Comparison of ENCODE assay signal across 18 cellular contexts in the genomic region with DNA sequence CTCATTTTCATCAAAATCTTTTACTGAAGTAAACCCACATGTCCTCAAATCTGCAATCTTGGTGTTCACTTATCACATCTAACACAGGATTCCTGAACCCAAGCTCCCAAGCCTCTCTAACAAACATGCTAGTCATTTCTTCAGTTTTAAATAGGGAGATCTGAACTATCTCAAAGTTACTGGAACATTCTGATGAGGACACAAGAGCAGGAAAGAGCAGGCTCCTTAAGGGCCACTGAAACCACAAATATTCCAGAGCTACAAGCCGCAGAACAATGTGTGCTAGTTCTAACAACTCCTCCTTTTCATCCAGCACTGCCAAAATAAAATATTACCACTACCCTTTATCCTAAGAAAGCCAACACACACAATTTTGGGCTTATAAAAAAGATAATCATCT. TPM values are rescaled to one million over a fixed set of nuclear protein-coding genes. Genes with fewer than 3 reads are reported as not detected.
A peak's percentile ranks its signal among the peaks of the same experiment; 100 is the strongest.
DNase-seq lines count a peak whose midpoint lies in the region; ATAC-seq and TF ChIP-seq lines count a peak whose summit lies in the region.
"Had no signal": no experiment of that assay in that cellular context is flagged by ENCODE, and none has a peak within 500 bp of the region (broad histone marks: within the 10 kb centered on the region; RNA-seq: fewer than 3 reads in every experiment).

No MANE protein-coding gene starts in this region.

- H3K4me3 Mint-ChIP-seq in activated T-helper 2 cell treated with anti-CD3 and anti-CD28 coated beads, Interferon-gamma antibody, Interleukin-2, Interleukin-4, amounts not matched to agents 10 μg/mL and 5 μg/mL and 100 μg/mL, durations not matched to agents 14 hours and 24 hours and 36 hours (ENCODE audit: low read depth): no peak overlapping the region
- H3K4me3 Mint-ChIP-seq: activated CD4-positive, alpha-beta memory T cell treated with anti-CD3 and anti-CD28 coated beads for 36 hours; nephron; stimulated activated naive B cell treated with anti-CD40 and anti-IgM and Interleukin-4, amounts not matched to agents 10 μg/mL and 1 μg/mL and 100 μg/mL, for 72 hours; T-cell had no signal

- no peaks in the 10 kb centered on the region for H3K27me3 Mint-ChIP-seq in activated T-helper 2 cell treated with anti-CD3 and anti-CD28 coated beads, Interferon-gamma antibody, Interleukin-2, Interleukin-4, amounts not matched to agents 10 μg/mL and 5 μg/mL and 100 μg/mL, durations not matched to agents 14 hours and 24 hours and 36 hours (ENCODE audit: low read depth)
- H3K27me3 Mint-ChIP-seq: activated CD4-positive, alpha-beta memory T cell treated with anti-CD3 and anti-CD28 coated beads for 36 hours; stimulated activated naive B cell treated with anti-CD40 and anti-IgM and Interleukin-4, amounts not matched to agents 10 μg/mL and 1 μg/mL and 100 μg/mL, for 72 hours; T-cell had no signal

- intact Hi-C loops in Right ventricle myocardium inferior (cut with DNase I): no loop called here
- intact Hi-C loops in cardiac septum (cut with DNase I): no loop called here
- intact Hi-C loops in posterior vena cava (cut with DNase I): no loop called here
- intact Hi-C loops in activated T-helper 2 cell treated with anti-CD3 and anti-CD28 coated beads, Interferon-gamma antibody, Interleukin-2, Interleukin-4, amounts not matched to agents 10 μg/mL and 5 μg/mL and 100 μg/mL, durations not matched to agents 14 hours and 24 hours and 36 hours (cut with micrococcal nuclease): no loop called here

- no peak overlapping the region for H3K4me3 ChIP-seq in fibroblast of mammary gland (ENCODE audit: control insufficient read depth, low read depth, low read length)
- H3K4me3 ChIP-seq: K562 had no signal

- DNase-seq in Right ventricle myocardium inferior (ENCODE audit: missing footprints) (no peak), cardiac septum (ENCODE audit: low spot score) (no peak), fibroblast of mammary gland (ENCODE audit: low read depth) (peak; percentile 94), non-pigmented ciliary epithelial cell (ENCODE audit: low read depth) (peak; percentile 94), posterior vena cava (ENCODE audit: low spot score) (no peak), NCI-H82 (lab: John Stamatoyannopoulos, UW) (no peak)
- DNase-seq in activated T-helper 2 cell treated with anti-CD3 and anti-CD28 coated beads, Interferon-gamma antibody, Interleukin-2, Interleukin-4, amounts not matched to agents 10 μg/mL and 5 μg/mL and 100 μg/mL, durations not matched to agents 14 hours and 24 hours and 36 hours (ENCODE audit: low spot score): no peak
- DNase-seq: 8988T; activated CD4-positive, alpha-beta memory T cell treated with anti-CD3 and anti-CD28 coated beads for 36 hours; activated naive CD4-positive, alpha-beta T cell treated with anti-CD3 and anti-CD28 coated beads, Interleukin-2, amount 50 U/mL, for 16 hours; DMS153; effector CD8-positive, alpha-beta T cell; NCI-H2081 treated with DMSO at 0.1 percent for 48 hours; stimulated activated naive B cell treated with anti-CD40 and anti-IgM and Interleukin-4, amounts not matched to agents 10 μg/mL and 1 μg/mL and 100 μg/mL, for 72 hours; T-cell had no signal

- no peak overlapping the region for H3K27ac Mint-ChIP-seq in activated T-helper 2 cell treated with anti-CD3 and anti-CD28 coated beads, Interferon-gamma antibody, Interleukin-2, Interleukin-4, amounts not matched to agents 10 μg/mL and 5 μg/mL and 100 μg/mL, durations not matched to agents 14 hours and 24 hours and 36 hours
- H3K27ac Mint-ChIP-seq: activated CD4-positive, alpha-beta memory T cell treated with anti-CD3 and anti-CD28 coated beads for 36 hours; nephron; stimulated activated naive B cell treated with anti-CD40 and anti-IgM and Interleukin-4, amounts not matched to agents 10 μg/mL and 1 μg/mL and 100 μg/mL, for 72 hours; T-cell had no signal

- TF ChIP-seq CTCF in fibroblast of mammary gland (conservative IDR thresholded peaks at IDR 0.05; ENCODE audit: control insufficient read depth, insufficient read depth, low read depth, low read length): no peak

- ATAC-seq in Right ventricle myocardium inferior: peak; percentile 84
- ATAC-seq in HG03439 (IDR thresholded peaks at IDR 0.05; ENCODE audit: unreplicated experiment): no peak
- ATAC-seq: K562; stimulated activated naive B cell treated with anti-CD40 and anti-IgM and Interleukin-4, amounts not matched to agents 10 μg/mL and 1 μg/mL and 100 μg/mL, for 72 hours; T-cell had no signal

- H3K36me3 Mint-ChIP-seq in activated T-helper 2 cell treated with anti-CD3 and anti-CD28 coated beads, Interferon-gamma antibody, Interleukin-2, Interleukin-4, amounts not matched to agents 10 μg/mL and 5 μg/mL and 100 μg/mL, durations not matched to agents 14 hours and 24 hours and 36 hours (ENCODE audit: low read depth): no peaks in the 10 kb centered on the region

- H3K9me3 Mint-ChIP-seq in activated T-helper 2 cell treated with anti-CD3 and anti-CD28 coated beads, Interferon-gamma antibody, Interleukin-2, Interleukin-4, amounts not matched to agents 10 μg/mL and 5 μg/mL and 100 μg/mL, durations not matched to agents 14 hours and 24 hours and 36 hours: no peaks in the 10 kb centered on the region

- H3K4me1 Mint-ChIP-seq in activated T-helper 2 cell treated with anti-CD3 and anti-CD28 coated beads, Interferon-gamma antibody, Interleukin-2, Interleukin-4, amounts not matched to agents 10 μg/mL and 5 μg/mL and 100 μg/mL, durations not matched to agents 14 hours and 24 hours and 36 hours (ENCODE audit: low read depth): no peaks in the 10 kb centered on the region

RNA-seq across cellular contexts. Expression of a gene that starts 38.9 kb away (rescaled TPM):
- total RNA-seq in Right ventricle myocardium inferior (5.8 TPM), cardiac septum (10.7 TPM), posterior vena cava (10 to 100 TPM in 1 of 2 donors, 1 to 10 TPM in 1; 9.2 to 13.0 TPM)
- 19.4 and 20.1 TPM in 2 replicates for total RNA-seq in activated T-helper 2 cell treated with anti-CD3 and anti-CD28 coated beads, Interferon-gamma antibody, Interleukin-2, Interleukin-4, amounts not matched to agents 10 μg/mL and 5 μg/mL and 100 μg/mL, durations not matched to agents 14 hours and 24 hours and 36 hours

Comparison
In these comparisons a context has a peak if more than half of its experiments do, and no peak if none do; other contexts are left out.
1. DNase-seq: peak in fibroblast of mammary gland (single experiment) and non-pigmented ciliary epithelial cell (single experiment); none in Right ventricle myocardium inferior (single experiment), cardiac septum (single experiment), posterior vena cava (single experiment), activated T-helper 2 cell treated with anti-CD3 and anti-CD28 coated beads, Interferon-gamma antibody, Interleukin-2, Interleukin-4, amounts not matched to agents 10 μg/mL and 5 μg/mL and 100 μg/mL, durations not matched to agents 14 hours and 24 hours and 36 hours (single experiment) and NCI-H82 (single experiment).